12 cellular contexts compared by ENCODE assay signal in genomic region chr20:59835057-59835447, GRCh38.
DNase-seq lines count a peak whose midpoint lies in the region; ATAC-seq and TF ChIP-seq lines count a peak whose summit lies in the region.
"Had no signal": no experiment of that assay in that cellular context is flagged by ENCODE, and none has a peak within 500 bp of the region (broad histone marks: within the 10 kb centered on the region; RNA-seq: fewer than 3 reads in every experiment).

No MANE protein-coding gene starts in this region.

- H3K4me1 ChIP-seq in right atrium auricular region (peaks cover 0 to 42% of the 10 kb centered on the region in 2 donors), heart right ventricle (peaks cover 6 to 68% (median 45%) of the 10 kb centered on the region in 9 donors), testis (peaks cover 15% of the 10 kb centered on the region)
- H3K4me1 ChIP-seq: pancreas had no signal

- H3K27ac ChIP-seq in right atrium auricular region = no peak overlapping the region
- peak overlapping the region in 3 of 10 donors; percentile 38 to 61 (median 54) for H3K27ac ChIP-seq in heart right ventricle
- no peak overlapping the region for H3K27ac ChIP-seq in testis
- H3K27ac ChIP-seq: pancreas, PC-9 had no signal

- no peak overlapping the region for H3K4me3 ChIP-seq in right atrium auricular region
- H3K4me3 ChIP-seq in heart right ventricle = no peak overlapping the region
- no peak overlapping the region for H3K4me3 ChIP-seq in testis
- H3K4me3 ChIP-seq: pancreas, PC-9 had no signal

- ATAC-seq in heart right ventricle (no peak), GM19452 (IDR thresholded peaks at IDR 0.05; ENCODE audit: unreplicated experiment) (no peak)
- ATAC-seq: T-helper 17 cell had no signal

- DNase-seq in right atrium auricular region (ENCODE audit: low spot score) (peak; percentile 49), heart right ventricle (no peak), NCI-H69 (lab: John Stamatoyannopoulos, UW) (peak; percentile 22), ecto neural progenitor cell (ENCODE audit: low spot score) (peak; percentile 41), testis (peak; percentile 14), NCI-H774 (lab: John Stamatoyannopoulos, UW) (no peak)
- DNase-seq in stimulated activated naive CD4-positive, alpha-beta T cell treated with Interleukin-2 at 50 U/mL for 16 hours (lab: John Stamatoyannopoulos, UW) = no peak
- DNase-seq: glutamatergic neuron, pancreas, PC-9, T-helper 17 cell had no signal

- H3K36me3 ChIP-seq in right atrium auricular region = no peaks in the 10 kb centered on the region
- no peaks in the 10 kb centered on the region for H3K36me3 ChIP-seq in heart right ventricle
- H3K36me3 ChIP-seq in testis (ENCODE audit: low read depth, missing control alignments) = no peaks in the 10 kb centered on the region
- H3K36me3 ChIP-seq: pancreas had no signal

- TF ChIP-seq POLR2A in testis (IDR thresholded peaks at IDR 0.05) = no peak

- TF ChIP-seq CTCF in right atrium auricular region (IDR thresholded peaks at IDR 0.05) = no peak
- TF ChIP-seq CTCF in heart right ventricle (IDR thresholded peaks at IDR 0.05) = no peak
- no peak for TF ChIP-seq CTCF in testis (IDR thresholded peaks at IDR 0.05)

- H3K9me3 ChIP-seq in right atrium auricular region (no peaks in the 10 kb centered on the region), heart right ventricle (no peaks in the 10 kb centered on the region), testis (no peaks in the 10 kb centered on the region)
- H3K9me3 ChIP-seq: pancreas had no signal

- intact Hi-C loops in heart right ventricle (cut with DNase I) = loop anchor here in 2 of 10 donors (10.0 kb wide), 2 partner anchors 50 to 250 kb away; no protein-coding TSS in a partner anchor
- intact Hi-C loops in testis (cut with DNase I; ENCODE audit: low total_unique reads) = no loop called here

- 28 to 29% methylated on average over 2 of the region's 2 CpGs for WGBS in heart right ventricle, 2 donors
- 34 to 48% methylated on average over 2 of the region's 2 CpGs for WGBS in testis, 2 donors

- H3K27me3 ChIP-seq in right atrium auricular region (no peaks in the 10 kb centered on the region), heart right ventricle (peaks cover 0 to 7% (median 0%) of the 10 kb centered on the region in 7 donors), testis (no peaks in the 10 kb centered on the region)
- H3K27me3 ChIP-seq: pancreas had no signal

Comparison
In these comparisons a context has a peak if more than half of its experiments do, and no peak if none do; other contexts are left out.
1. DNase-seq: peak in right atrium auricular region (single experiment), NCI-H69 (single experiment), ecto neural progenitor cell (single experiment) and testis (single experiment); none in heart right ventricle (0 of 2), stimulated activated naive CD4-positive, alpha-beta T cell treated with Interleukin-2 at 50 U/mL for 16 hours (single experiment) and NCI-H774 (single experiment).